9 cellular contexts compared by ENCODE assay signal in genomic region chr7:47600199-47601118, GRCh38. TPM values are rescaled to one million over a fixed set of nuclear protein-coding genes. Genes with fewer than 3 reads are reported as not detected.
DNase-seq lines count a peak whose midpoint lies in the region; ATAC-seq and TF ChIP-seq lines count a peak whose summit lies in the region.
"Had no signal": no experiment of that assay in that cellular context is flagged by ENCODE, and none has a peak within 500 bp of the region (broad histone marks: within the 10 kb centered on the region; RNA-seq: fewer than 3 reads in every experiment).

No MANE protein-coding gene starts in this region.

- in situ Hi-C loops in mammary epithelial cell (cut with MboI; ENCODE audit: low sequenced_read_pairs in 2 of 2), result no loop called here

- H3K27ac Mint-ChIP-seq in glutamatergic neuron (ENCODE audit: unreplicated experiment), result no peak overlapping the region
- H3K27ac Mint-ChIP-seq: activated naive CD8-positive, alpha-beta T cell had no signal

- H4K20me1 ChIP-seq in mammary epithelial cell (ENCODE audit: insufficient read depth, low read length), result no peaks in the 10 kb centered on the region

- intact Hi-C loops in mammary epithelial cell (cut with micrococcal nuclease), result loop anchor here (2.0 to 5.0 kb wide), 2 partner anchors 186 to 487 kb away; partner anchors contain the start of gene UPP1

- no peaks in the 10 kb centered on the region for H3K36me3 ChIP-seq in mammary epithelial cell (ENCODE audit: insufficient read depth, low read length)

- 41% methylated on average over 15 of the region's 15 CpGs for WGBS in mammary epithelial cell (ENCODE audit: low coverage, missing lambda C conversion rate)

- H3K27me3 Mint-ChIP-seq in glutamatergic neuron (ENCODE audit: unreplicated experiment), result peaks cover 4% of the 10 kb centered on the region

- no TSS peak for BruUV-seq in mammary epithelial cell (replicated peaks; lab: Mats Ljungman, UMichigan)

- H3K4me1 Mint-ChIP-seq in glutamatergic neuron (ENCODE audit: low read depth, unreplicated experiment), result no peaks in the 10 kb centered on the region

- POLR2A ChIA-PET in GM10248 (lab: Yijun Ruan, JAX), result no interaction called here

- peak; percentile 48 for ATAC-seq in GM19351 (IDR thresholded peaks at IDR 0.05; ENCODE audit: unreplicated experiment)

- peak overlapping the region in 1 of 3 experiments; percentile 8 for H3K4me3 ChIP-seq in mammary epithelial cell (replicated peaks in 1 of 3; ENCODE audit: insufficient read depth in 1 of 3, low read depth in 2 of 3, low read length in 3 of 3)

- H3K9ac ChIP-seq in mammary epithelial cell (ENCODE audit: insufficient read depth, low read length), result peak overlapping the region; percentile 38

- H3K27me3 ChIP-seq in mammary epithelial cell (ENCODE audit: insufficient read depth, low read length), result no peaks in the 10 kb centered on the region

- no peaks in the 10 kb centered on the region for H3K79me2 ChIP-seq in mammary epithelial cell (ENCODE audit: insufficient read depth, low read length)

- H3K27ac ChIP-seq in mammary epithelial cell (ENCODE audit: insufficient read depth, low read depth, low read length), result peak overlapping the region; percentile 84

- CTCF ChIA-PET in mammary epithelial cell (lab: Charles Lee; ENCODE audit: low non-redundant PET), result interaction anchor here (1.0 kb wide), 1 partner anchor 164 kb away, joined by 4 read pairs; no protein-coding TSS in a partner anchor
- CTCF ChIA-PET in GM10248 (lab: Yijun Ruan, JAX), result interaction anchor here (1.0 kb wide), 1 partner anchor 10 kb away, joined by 4 read pairs; no protein-coding TSS in a partner anchor

- peak; percentile 62 for DNase-seq in HS-5 (ENCODE audit: low read depth)
- DNase-seq in mammary epithelial cell, result peak; percentile 81
- DNase-seq in renal cortical epithelial cell (ENCODE audit: low read depth), result peak; percentile 89
- no peak for DNase-seq in GM10248 (ENCODE audit: extremely low spot score)
- no peak for DNase-seq in activated effector memory CD4-positive, alpha-beta T cell treated with Interleukin-2 at 50 U/mL for 16 hours
- DNase-seq in glutamatergic neuron, result no peak
- no peak for DNase-seq in COR-L47 (lab: John Stamatoyannopoulos, UW)

- peaks cover 21% of the 10 kb centered on the region for H3K9me3 Mint-ChIP-seq in glutamatergic neuron (ENCODE audit: unreplicated experiment)

- H3K4me1 ChIP-seq in mammary epithelial cell (ENCODE audit: insufficient read depth, low read length), result peaks cover 47% of the 10 kb centered on the region

- TF ChIP-seq CTCF in mammary epithelial cell (conservative IDR thresholded peaks at IDR 0.05 in 1 of 2, IDR thresholded peaks at IDR 0.05 in 1 of 2; ENCODE audit: extremely low read depth in 1 of 2, insufficient read depth in 1 of 2, low read depth in 1 of 2, low read length in 2 of 2) (no peak), GM10248 (IDR thresholded peaks at IDR 0.05; ENCODE audit: control extremely low read depth, extremely low read depth, low read depth, missing control alignments) (no peak), glutamatergic neuron (IDR thresholded peaks at IDR 0.05; ENCODE audit: partially characterized antibody, unreplicated experiment) (no peak)

- H3K36me3 Mint-ChIP-seq in glutamatergic neuron (ENCODE audit: unreplicated experiment), result peaks cover 16% of the 10 kb centered on the region
- H3K36me3 Mint-ChIP-seq: activated naive CD8-positive, alpha-beta T cell had no signal

- H3K4me2 ChIP-seq in mammary epithelial cell (ENCODE audit: insufficient read depth, low read depth, low read length), result peak overlapping the region; percentile 69

- dilution Hi-C loops in mammary epithelial cell (cut with HindIII; ENCODE audit: low sequenced_read_pairs), result no loop called here

- peaks cover 6% of the 10 kb centered on the region for H3K9me3 ChIP-seq in mammary epithelial cell (replicated peaks; ENCODE audit: insufficient read depth, low read length)

- no peak overlapping the region for H3K4me3 Mint-ChIP-seq in glutamatergic neuron (ENCODE audit: unreplicated experiment)
- H3K4me3 Mint-ChIP-seq: activated naive CD8-positive, alpha-beta T cell had no signal

- H2AFZ ChIP-seq in mammary epithelial cell (ENCODE audit: low read depth, low read length), result peak overlapping the region; percentile 86

RNA-seq across cellular contexts. Expression of gene TNS3, which starts 18.5 kb away (rescaled TPM):
- total RNA-seq in mammary epithelial cell (10 to 100 TPM; 15.0 to 43.5 TPM), renal cortical epithelial cell (30.4 and 210 TPM in 2 replicates), glutamatergic neuron (ENCODE audit: unreplicated experiment) (3.8 TPM)
- polyA plus RNA-seq in mammary epithelial cell, result 12.9 TPM
- polyA minus RNA-seq in mammary epithelial cell, result 27.8 TPM

Comparison
In these comparisons a context has a peak if more than half of its experiments do, and no peak if none do; other contexts are left out.
1. DNase-seq: peak in HS-5 (single experiment), mammary epithelial cell (single experiment) and renal cortical epithelial cell (single experiment); none in GM10248 (single experiment), activated effector memory CD4-positive, alpha-beta T cell treated with Interleukin-2 at 50 U/mL for 16 hours (single experiment), glutamatergic neuron (single experiment) and COR-L47 (single experiment).